ENCODE assay signal across 24 cellular contexts in genomic region chr11:64882243-64882642, GRCh38. TPM values are rescaled to one million over a fixed set of nuclear protein-coding genes. Genes with fewer than 3 reads are reported as not detected.
A peak's percentile ranks its signal among the peaks of the same experiment; 100 is the strongest.
DNase-seq lines count a peak whose midpoint lies in the region; ATAC-seq and TF ChIP-seq lines count a peak whose summit lies in the region.
"Had no signal": no experiment of that assay in that cellular context is flagged by ENCODE, and none has a peak within 500 bp of the region (broad histone marks: within the 10 kb centered on the region; RNA-seq: fewer than 3 reads in every experiment).

No MANE protein-coding gene starts in this region.

- H3K4me3 ChIP-seq in BLaER1, result no peak overlapping the region
- no peak overlapping the region for H3K4me3 ChIP-seq in coronary artery
- H3K4me3 ChIP-seq in suprapubic skin, result no peak overlapping the region
- H3K4me3 ChIP-seq: ovary had no signal

- H3K27ac ChIP-seq in BLaER1, result peak overlapping the region; percentile 24; the same call in 1 of the 2 replicates
- H3K27ac ChIP-seq in KOPT-K1 (ENCODE audit: low read depth, low read length, poor library complexity, severe bottlenecking), result peak overlapping the region; percentile 66
- H3K27ac ChIP-seq in coronary artery, result peak overlapping the region; percentile 77 to 87
- H3K27ac ChIP-seq in suprapubic skin, result peak overlapping the region; percentile 48
- H3K27ac ChIP-seq: foreskin keratinocyte, ovary had no signal

- ATAC-seq in GM21360 (IDR thresholded peaks at IDR 0.05; ENCODE audit: unreplicated experiment), result no peak
- ATAC-seq: activated T-cell treated with anti-CD3 and anti-CD28 coated beads, Interleukin-2, amount 50 U/mL, for 72 hours; stimulated activated naive B cell treated with anti-CD40 and anti-IgM and Interleukin-4, amounts not matched to agents 10 μg/mL and 1 μg/mL and 100 μg/mL, for 72 hours; WTC11 had no signal

- TF ChIP-seq CTCF in coronary artery (IDR thresholded peaks at IDR 0.05) (no peak), suprapubic skin (IDR thresholded peaks at IDR 0.05) (no peak)

- WGBS in suprapubic skin, result 77% methylated on average over 5 of the region's 5 CpGs

- H3K9me3 ChIP-seq in BLaER1, result no peaks in the 10 kb centered on the region
- H3K9me3 ChIP-seq in KOPT-K1 (ENCODE audit: insufficient read depth, low read length, poor library complexity, severe bottlenecking), result no peaks in the 10 kb centered on the region
- no peaks in the 10 kb centered on the region for H3K9me3 ChIP-seq in suprapubic skin
- H3K9me3 ChIP-seq: ovary had no signal

- no peak for DNase-seq in coronary artery (ENCODE audit: low spot score)
- no peak for DNase-seq in suprapubic skin (ENCODE audit: low spot score in 2 of 2)
- no peak for DNase-seq in KG1 (lab: John Stamatoyannopoulos, UW)
- no peak for DNase-seq in foreskin melanocyte
- DNase-seq: ACHN; activated CD4-positive, alpha-beta T cell treated with anti-CD3 and anti-CD28 coated beads, Interleukin-2, amount 50 U/mL, for 1 hour; activated T-cell treated with anti-CD3 and anti-CD28 coated beads, Interleukin-2, amount 50 U/mL, for 72 hours; C1 segment of cervical spinal cord; caudate nucleus; COR-L47; endodermal cell; hippocampal formation; NCI-H1092; NCI-H1694; NCI-H748 treated with DMSO at 0.1 percent for 48 hours; ovary; small intestine; stimulated activated naive B cell treated with anti-CD40 and anti-IgM and Interleukin-4, amounts not matched to agents 10 μg/mL and 1 μg/mL and 100 μg/mL, for 72 hours had no signal

- TF ChIP-seq POLR2A in suprapubic skin (IDR thresholded peaks at IDR 0.05), result no peak

- H3K4me1 ChIP-seq in BLaER1 (peaks cover 73% of the 10 kb centered on the region), suprapubic skin (peaks cover 46% of the 10 kb centered on the region)

- H3K9ac ChIP-seq in BLaER1, result no peak overlapping the region

- H3K36me3 ChIP-seq in BLaER1 (no peaks in the 10 kb centered on the region), KOPT-K1 (ENCODE audit: insufficient read depth, low read length) (no peaks in the 10 kb centered on the region), suprapubic skin (no peaks in the 10 kb centered on the region)
- H3K36me3 ChIP-seq: ovary had no signal

- H3K4me2 ChIP-seq in BLaER1, result peak overlapping the region; percentile 63

- TF ChIP-seq EP300 in suprapubic skin (IDR thresholded peaks at IDR 0.05), result no peak

- peaks cover 10% of the 10 kb centered on the region for H4K20me1 ChIP-seq in BLaER1

- no peaks in the 10 kb centered on the region for H3K27me3 ChIP-seq in BLaER1
- H3K27me3 ChIP-seq in suprapubic skin, result no peaks in the 10 kb centered on the region
- H3K27me3 ChIP-seq: foreskin keratinocyte, ovary had no signal

RNA-seq across cellular contexts. Expression of gene EHD1, which starts 3.8 kb away (rescaled TPM):
- total RNA-seq in suprapubic skin, result 10 to 100 TPM; 47.8 to 85.4 (median 76.8) TPM

RNA-seq across cellular contexts. Expression of gene ATG2A, which starts 34.8 kb away (rescaled TPM):
- 10 to 100 TPM; 69.5 to 82.2 (median 76.0) TPM for total RNA-seq in suprapubic skin

RNA-seq across cellular contexts. Expression of gene CDC42BPG, which starts 37.8 kb away (rescaled TPM):
- 10 to 100 TPM; 42.2 to 64.9 (median 61.1) TPM for total RNA-seq in suprapubic skin

RNA-seq across cellular contexts. Expression of gene PPP2R5B, which starts 42.2 kb away (rescaled TPM):
- total RNA-seq in suprapubic skin, result 10 to 100 TPM; 20.1 to 38.3 (median 27.3) TPM

RNA-seq across cellular contexts. Expression of gene GPHA2, which starts 53.5 kb away (rescaled TPM):
- total RNA-seq in suprapubic skin, result not detected
- total RNA-seq: foreskin keratinocyte, M059J had no signal

Comparison
In these comparisons a context has a peak if more than half of its experiments do, and no peak if none do; other contexts are left out.
1. H3K27ac ChIP-seq: peak in every context shown above with its lines; median percentile 82 in coronary artery; 66 in KOPT-K1; 48 in suprapubic skin; 24 in BLaER1.